22 cellular contexts compared by ENCODE assay signal in the genomic region with DNA sequence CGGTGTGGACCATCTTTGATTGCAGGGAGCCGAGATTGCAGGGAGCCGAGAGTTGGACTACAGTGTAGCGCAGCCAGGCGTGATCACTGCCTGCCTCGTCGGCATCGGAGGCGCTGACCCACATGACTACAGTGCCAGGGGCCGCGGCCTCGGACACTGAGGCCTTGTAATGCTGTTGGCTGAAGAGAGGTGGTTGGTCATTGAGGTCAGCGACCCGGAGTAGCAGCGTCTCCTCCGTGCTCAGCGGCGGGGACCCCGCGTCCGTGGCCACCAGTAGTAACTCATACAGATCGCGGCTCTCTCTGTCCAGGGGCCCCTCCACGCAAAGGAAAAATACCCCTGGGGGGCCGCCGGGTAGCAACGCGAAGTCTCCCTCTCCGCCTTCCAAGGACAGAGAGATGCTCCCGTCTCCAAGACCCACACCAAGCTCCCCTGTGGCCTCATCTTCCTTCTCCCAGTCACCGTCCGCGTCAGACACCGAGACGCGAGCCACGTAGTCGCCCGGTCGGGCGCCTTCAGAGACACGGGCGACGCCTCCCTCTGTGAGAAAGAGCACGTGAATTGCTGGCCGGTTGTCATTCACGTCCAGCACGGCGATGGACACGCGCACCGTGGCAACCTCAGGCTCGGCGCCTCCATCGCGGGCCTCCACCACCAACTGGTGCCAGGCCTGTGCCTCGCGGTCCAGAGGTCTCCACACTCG. TPM values are rescaled to one million over a fixed set of nuclear protein-coding genes. Genes with fewer than 3 reads are reported as not detected.
A peak's percentile ranks its signal among the peaks of the same experiment; 100 is the strongest.
DNase-seq lines count a peak whose midpoint lies in the region; ATAC-seq and TF ChIP-seq lines count a peak whose summit lies in the region.
"Had no signal": no experiment of that assay in that cellular context is flagged by ENCODE, and none has a peak within 500 bp of the region (broad histone marks: within the 10 kb centered on the region; RNA-seq: fewer than 3 reads in every experiment).

No MANE protein-coding gene starts in this region.

- intact Hi-C loops in ascending aorta (cut with DNase I): no loop called here

- peak overlapping the region; percentile 81 for H3K4me2 ChIP-seq in BLaER1
- H3K4me2 ChIP-seq in hepatocyte: peak overlapping the region; percentile 77
- H3K4me2 ChIP-seq in parathyroid adenoma (ENCODE audit: low read length): peak overlapping the region; percentile 44

- H3K36me3 ChIP-seq in BLaER1 (peaks cover 23% of the 10 kb centered on the region; the same call in 1 of the 2 replicates), hepatocyte (replicated peaks; ENCODE audit: insufficient read depth, low read depth) (no peaks in the 10 kb centered on the region), parathyroid adenoma (ENCODE audit: control insufficient read depth, insufficient read depth, low read length) (no peaks in the 10 kb centered on the region), ascending aorta (no peaks in the 10 kb centered on the region)
- H3K36me3 ChIP-seq: colonic mucosa, prostate gland, SJCRH30 had no signal

- H3K27ac ChIP-seq in BLaER1 (no peak overlapping the region), hepatocyte (no peak overlapping the region), parathyroid adenoma (no peak overlapping the region), ascending aorta (no peak overlapping the region)
- H3K27ac ChIP-seq: body of pancreas, colonic mucosa, GM23248, prostate gland, SJCRH30 had no signal

- 84% methylated on average over 58 of the region's 59 CpGs for WGBS in hepatocyte (ENCODE audit: low lambda C conversion rate, missing lambda C conversion rate)

- no peak overlapping the region for H2AFZ ChIP-seq in hepatocyte
- no peak overlapping the region for H2AFZ ChIP-seq in parathyroid adenoma
- H2AFZ ChIP-seq: GM23248 had no signal

- DNase-seq in GM13977 (ENCODE audit: low spot score): peak; percentile 23
- no peak for DNase-seq in hepatocyte (ENCODE audit: low spot score)
- no peak for DNase-seq in ascending aorta (ENCODE audit: low spot score in 2 of 2)
- no peak for DNase-seq in stimulated activated CD8-positive, alpha-beta memory T cell treated with anti-CD3 and anti-CD28 coated beads, Interleukin-4, amount 100 ng/mL, for 48 hours
- DNase-seq in stimulated activated CD4-positive, alpha-beta T cell treated with anti-CD3 and anti-CD28 coated beads, Interleukin-4, amount 100 ng/mL, for 24 hours: no peak
- DNase-seq: activated CD4-positive, alpha-beta memory T cell treated with anti-CD3 and anti-CD28 coated beads, Interleukin-2, amount 10 ng/mL, durations not matched to agents 7 days and 5 days; body of pancreas; colonic mucosa; DND-41; kidney glomerular epithelial cell; naive thymus-derived CD8-positive, alpha-beta T cell; NCI-H1436 treated with DMSO at 0.1 percent for 48 hours; NCI-H82; SJCRH30 had no signal

- H3K9me2 ChIP-seq in hepatocyte (replicated peaks; ENCODE audit: insufficient read depth): no peaks in the 10 kb centered on the region

- peak overlapping the region; percentile 76 for H3K4me3 ChIP-seq in BLaER1
- H3K4me3 ChIP-seq in hepatocyte: no peak overlapping the region
- no peak overlapping the region for H3K4me3 ChIP-seq in parathyroid adenoma (ENCODE audit: low read depth, low read length)
- peak overlapping the region in 1 of 2 donors; percentile 32 for H3K4me3 ChIP-seq in ascending aorta
- H3K4me3 ChIP-seq: body of pancreas, GM23248, SJCRH30 had no signal

- peaks cover 17% of the 10 kb centered on the region for H3K9me3 ChIP-seq in BLaER1
- H3K9me3 ChIP-seq in hepatocyte (ENCODE audit: low read depth): no peaks in the 10 kb centered on the region
- no peaks in the 10 kb centered on the region for H3K9me3 ChIP-seq in parathyroid adenoma (ENCODE audit: control insufficient read depth, low read length)
- H3K9me3 ChIP-seq in ascending aorta: no peaks in the 10 kb centered on the region
- H3K9me3 ChIP-seq: body of pancreas, colonic mucosa, prostate gland, SJCRH30 had no signal

- H3K27me3 ChIP-seq in BLaER1: no peaks in the 10 kb centered on the region
- H3K27me3 ChIP-seq in hepatocyte: peaks cover 97% of the 10 kb centered on the region
- peaks cover 8% of the 10 kb centered on the region for H3K27me3 ChIP-seq in parathyroid adenoma (ENCODE audit: control insufficient read depth, insufficient read depth, low read length)
- peaks cover 13% of the 10 kb centered on the region for H3K27me3 ChIP-seq in ascending aorta
- H3K27me3 ChIP-seq: SJCRH30 had no signal

- H4K20me1 ChIP-seq in BLaER1: no peaks in the 10 kb centered on the region
- no peaks in the 10 kb centered on the region for H4K20me1 ChIP-seq in hepatocyte (ENCODE audit: insufficient read depth, poor library complexity, severe bottlenecking)

- no peak overlapping the region for H3K9ac ChIP-seq in BLaER1
- no peak overlapping the region for H3K9ac ChIP-seq in parathyroid adenoma
- H3K9ac ChIP-seq: GM23248 had no signal

- no peak for TF ChIP-seq CTCF in GM13977 (IDR thresholded peaks at IDR 0.05; ENCODE audit: extremely low read depth, insufficient read depth, missing control alignments)
- no peak for TF ChIP-seq CTCF in hepatocyte (IDR thresholded peaks at IDR 0.05; ENCODE audit: poor library complexity)
- TF ChIP-seq CTCF in parathyroid adenoma (IDR thresholded peaks at IDR 0.05): no peak
- no peak for TF ChIP-seq CTCF in ascending aorta (IDR thresholded peaks at IDR 0.05)

- H3K79me2 ChIP-seq in hepatocyte (no peaks in the 10 kb centered on the region), parathyroid adenoma (no peaks in the 10 kb centered on the region)

- peaks cover 72% of the 10 kb centered on the region for H3K4me1 ChIP-seq in BLaER1
- H3K4me1 ChIP-seq in hepatocyte (ENCODE audit: insufficient read depth): peaks cover 16% of the 10 kb centered on the region
- no peaks in the 10 kb centered on the region for H3K4me1 ChIP-seq in parathyroid adenoma
- H3K4me1 ChIP-seq in ascending aorta: no peaks in the 10 kb centered on the region
- H3K4me1 ChIP-seq: colonic mucosa, prostate gland, SJCRH30 had no signal

- no peak for ATAC-seq in HG02759 (IDR thresholded peaks at IDR 0.05; ENCODE audit: unreplicated experiment)
- ATAC-seq: naive thymus-derived CD8-positive, alpha-beta T cell had no signal

- in situ Hi-C loops in GM13977 (cut with MboI; ENCODE audit: low pct_unique_long_range_greater_than_20kb, low sequenced_read_pairs, unreplicated experiment): no loop called here

RNA-seq across cellular contexts. Expression of gene DCHS2, which starts 1.9 kb away (rescaled TPM):
- total RNA-seq in hepatocyte (0.32 and 1.7 TPM in 2 replicates), ascending aorta (not detected)
- polyA plus RNA-seq in hepatocyte: 0.01 and 0.12 TPM in 2 replicates
- total RNA-seq: activated CD4-positive, alpha-beta memory T cell treated with anti-CD3 and anti-CD28 coated beads, Interleukin-2, amount 10 ng/mL, durations not matched to agents 7 days and 5 days; activated naive CD4-positive, alpha-beta T cell treated with anti-CD3 and anti-CD28 coated beads, Interleukin-2, amount 50 U/mL, for 72 hours; endothelial cell of umbilical vein; GM23248; HT-29; naive thymus-derived CD8-positive, alpha-beta T cell had no signal
- polyA plus RNA-seq: endothelial cell of umbilical vein; GM23248; naive thymus-derived CD8-positive, alpha-beta T cell had no signal
